In the genomic region with DNA sequence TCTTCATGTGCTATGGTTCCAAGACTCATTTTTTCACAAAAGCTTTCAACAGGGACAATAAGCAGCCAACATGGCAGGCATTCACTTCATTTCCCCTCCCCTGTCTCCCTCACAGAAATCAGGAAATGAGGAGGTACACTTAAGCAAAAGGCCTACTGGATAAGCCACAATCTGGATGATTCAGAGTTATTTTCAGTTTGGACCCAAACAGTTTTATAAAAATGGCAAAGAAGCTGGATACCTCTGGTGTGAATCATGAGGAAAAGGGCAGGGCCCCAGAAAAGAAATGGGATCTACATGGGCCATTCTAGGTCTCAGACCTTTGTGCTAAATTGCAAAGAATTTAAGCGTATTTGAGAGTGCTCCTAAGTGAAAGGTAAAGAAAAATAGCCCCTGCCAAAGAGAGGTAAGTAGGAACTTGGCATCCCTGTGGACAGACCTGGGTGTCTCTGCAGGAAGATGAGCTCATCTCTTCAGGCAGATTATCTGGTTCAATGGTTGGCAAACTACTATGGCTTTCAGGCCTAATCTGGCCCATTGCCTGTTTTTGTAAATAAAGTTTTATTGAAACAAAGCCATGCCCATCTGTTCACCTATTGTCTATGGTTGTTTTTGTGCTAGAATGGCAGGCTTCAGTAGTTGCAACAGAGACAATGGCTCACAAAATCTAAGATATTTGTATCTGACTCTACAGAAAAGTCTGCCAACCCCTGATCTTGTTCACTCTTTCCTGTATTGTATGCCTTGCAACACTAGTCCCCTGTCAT, we compare ENCODE assay signal across 12 cellular contexts.
A peak's percentile ranks its signal among the peaks of the same experiment; 100 is the strongest.
DNase-seq lines count a peak whose midpoint lies in the region; ATAC-seq, FAIRE-seq and TF ChIP-seq lines count a peak whose summit lies in the region.
"Had no signal": no experiment of that assay in that cellular context is flagged by ENCODE, and none has a peak within 500 bp of the region (broad histone marks: within the 10 kb centered on the region; RNA-seq: fewer than 3 reads in every experiment).

No MANE protein-coding gene starts in this region.

- no peak overlapping the region for H2BK120ac ChIP-seq in H1 (replicated peaks; ENCODE audit: low read depth, low read length)

- H3K4me3 ChIP-seq in H1 (ENCODE audit: extremely low read depth in 1 of 4, insufficient read depth in 2 of 4, low read depth in 3 of 4, low read length in 4 of 4) (no peak overlapping the region), osteoblast (ENCODE audit: insufficient read depth, low read length) (no peak overlapping the region), Karpas-422 (ENCODE audit: low read length) (no peak overlapping the region), thyroid gland (replicated peaks in 1 of 3) (no peak overlapping the region)
- H3K4me3 ChIP-seq: body of pancreas, right atrium auricular region had no signal

- H3K9me3 ChIP-seq in H1 (ENCODE audit: insufficient read depth in 2 of 2, low read depth in 1 of 2, low read length in 1 of 2), result no peaks in the 10 kb centered on the region
- no peaks in the 10 kb centered on the region for H3K9me3 ChIP-seq in osteoblast (ENCODE audit: low read depth, low read length)
- H3K9me3 ChIP-seq in Karpas-422 (ENCODE audit: low read length), result no peaks in the 10 kb centered on the region
- no peaks in the 10 kb centered on the region for H3K9me3 ChIP-seq in thyroid gland
- H3K9me3 ChIP-seq: body of pancreas, right atrium auricular region had no signal

- H3K27ac ChIP-seq in H1 (ENCODE audit: low read depth, low read length) (no peak overlapping the region), osteoblast (ENCODE audit: low read depth, low read length) (peak overlapping the region; percentile 66), Karpas-422 (ENCODE audit: low read length) (no peak overlapping the region), thyroid gland (no peak overlapping the region)
- H3K27ac ChIP-seq: body of pancreas, right atrium auricular region had no signal

- no peak overlapping the region for H4K91ac ChIP-seq in H1 (replicated peaks; ENCODE audit: insufficient read length, low read length)

- no peak overlapping the region for H3K56ac ChIP-seq in H1 (replicated peaks; ENCODE audit: insufficient read length, low read depth, low read length)

- H2BK5ac ChIP-seq in H1 (ENCODE audit: low read depth, low read length), result no peak overlapping the region

- no peak for TF ChIP-seq EP300 in H1 (IDR thresholded peaks at IDR 0.05; ENCODE audit: borderline replicate concordance in 1 of 2, low read depth in 2 of 2, low read length in 2 of 2)

- intact Hi-C loops in thyroid gland (cut with DNase I), result no loop called here

- H2AK5ac ChIP-seq in H1 (ENCODE audit: low read depth, low read length), result no peak overlapping the region

- no peaks in the 10 kb centered on the region for H3K79me2 ChIP-seq in H1 (ENCODE audit: control insufficient read depth in 1 of 2, insufficient read depth in 2 of 2, low read length in 2 of 2)
- no peaks in the 10 kb centered on the region for H3K79me2 ChIP-seq in osteoblast (ENCODE audit: insufficient read depth, low read length)
- no peaks in the 10 kb centered on the region for H3K79me2 ChIP-seq in Karpas-422 (ENCODE audit: low read length)

- H3K9ac ChIP-seq in H1 (replicated peaks in 1 of 4; ENCODE audit: extremely low read depth in 1 of 4, low read depth in 3 of 4, low read length in 3 of 4), result no peak overlapping the region
- no peak overlapping the region for H3K9ac ChIP-seq in Karpas-422 (ENCODE audit: low read length)

- H3K23ac ChIP-seq in H1 (ENCODE audit: insufficient read length), result no peak overlapping the region

- no peak overlapping the region for H2BK15ac ChIP-seq in H1 (ENCODE audit: low read length)

- no peak for ATAC-seq in GM18870 (IDR thresholded peaks at IDR 0.05; ENCODE audit: unreplicated experiment)
- ATAC-seq: body of pancreas had no signal

- 85% methylated on average over 1 of the region's 1 CpG; no CpG with 5 or more reads in 1 of the 2 experiments for WGBS in H1 (ENCODE audit: extremely low coverage in 1 of 2, insufficient coverage in 1 of 2, insufficient read length in 1 of 2, insufficient replicate concordance in 2 of 2, low coverage in 1 of 2, low lambda C conversion rate in 2 of 2, missing lambda C conversion rate in 1 of 2), 2 experiments
- WGBS in thyroid gland, 2 donors, result 93 to 98% methylated on average over 1 of the region's 1 CpG

- no peaks in the 10 kb centered on the region for H3K23me2 ChIP-seq in H1 (ENCODE audit: low read depth, low read length)

- no peaks in the 10 kb centered on the region for H3K36me3 ChIP-seq in H1 (ENCODE audit: control insufficient read depth in 2 of 4, insufficient read depth in 4 of 4, low read length in 3 of 4)
- no peaks in the 10 kb centered on the region for H3K36me3 ChIP-seq in osteoblast (ENCODE audit: insufficient read depth, low read length)
- H3K36me3 ChIP-seq in Karpas-422 (ENCODE audit: insufficient read depth, low read length), result no peaks in the 10 kb centered on the region
- no peaks in the 10 kb centered on the region for H3K36me3 ChIP-seq in thyroid gland
- H3K36me3 ChIP-seq: right atrium auricular region had no signal

- no peak for TF ChIP-seq RAD21 in H1 (IDR thresholded peaks at IDR 0.05 in 1 of 2, conservative IDR thresholded peaks at IDR 0.05 in 1 of 2; ENCODE audit: low read depth in 2 of 2, low read length in 2 of 2)

- CTCF ChIA-PET in H1 (lab: Charles Lee; ENCODE audit: partially characterized antibody), result interaction anchor here (1.3 kb wide), 1 partner anchor 10 kb away, joined by 5 read pairs; no protein-coding TSS in a partner anchor

- no peak overlapping the region for H3K14ac ChIP-seq in H1 (ENCODE audit: insufficient read length)

- no peak overlapping the region for H4K5ac ChIP-seq in H1 (ENCODE audit: insufficient read length, low read depth, low read length)

- POLR2A ChIA-PET in H1 (lab: Charles Lee; ENCODE audit: partially characterized antibody), result no interaction called here

- no peak overlapping the region for H3K4ac ChIP-seq in H1 (replicated peaks; ENCODE audit: insufficient read length, low read depth, low read length)

- FAIRE-seq in H1 (lab: Jason Lieb, UNC), result no peak
- FAIRE-seq: frontal cortex had no signal

- H3K27me3 ChIP-seq in H1 (replicated peaks in 1 of 4; ENCODE audit: control insufficient read depth in 3 of 4, extremely low read depth in 1 of 4, insufficient read depth in 3 of 4, low read length in 3 of 4) (no peaks in the 10 kb centered on the region), osteoblast (ENCODE audit: insufficient read depth, low read length) (peaks cover 1% of the 10 kb centered on the region), Karpas-422 (ENCODE audit: low read length) (no peaks in the 10 kb centered on the region), thyroid gland (no peaks in the 10 kb centered on the region)
- H3K27me3 ChIP-seq: body of pancreas had no signal

- no peaks in the 10 kb centered on the region for H3K79me1 ChIP-seq in H1 (ENCODE audit: low read depth, low read length)

- H3K4me1 ChIP-seq in H1 (replicated peaks in 1 of 4; ENCODE audit: control insufficient read depth in 3 of 4, insufficient read depth in 4 of 4, low read length in 3 of 4) (peaks cover 1 to 16% (median 6%) of the 10 kb centered on the region in 4 experiments; a peak in 4 of 7 replicates), osteoblast (ENCODE audit: insufficient read depth, low read length) (peaks cover 14% of the 10 kb centered on the region), Karpas-422 (ENCODE audit: low read length) (no peaks in the 10 kb centered on the region), thyroid gland (no peaks in the 10 kb centered on the region)
- H3K4me1 ChIP-seq: body of pancreas, right atrium auricular region had no signal

- TF ChIP-seq CTCF in H1 (IDR thresholded peaks at IDR 0.05; ENCODE audit: control extremely low read depth in 1 of 3, insufficient read depth in 1 of 3, low read depth in 1 of 3, low read length in 3 of 3) (no peak), osteoblast (IDR thresholded peaks at IDR 0.05; ENCODE audit: extremely low read depth, low read depth, low read length) (no peak), thyroid gland (IDR thresholded peaks at IDR 0.05) (no peak)

- H3K4me2 ChIP-seq in H1 (ENCODE audit: insufficient read depth in 1 of 2, low read depth in 2 of 2, low read length in 2 of 2), result no peak overlapping the region
- H3K4me2 ChIP-seq in osteoblast (ENCODE audit: insufficient read depth, low read length), result peak overlapping the region; percentile 38
- H3K4me2 ChIP-seq in Karpas-422 (ENCODE audit: low read depth, low read length, poor library complexity, severe bottlenecking), result no peak overlapping the region

- H4K8ac ChIP-seq in H1 (ENCODE audit: extremely low read depth, insufficient read depth, low read length), result no peak overlapping the region

- H3K18ac ChIP-seq in H1 (ENCODE audit: extremely low read depth, low read length), result no peak overlapping the region

- no peak overlapping the region for H2BK12ac ChIP-seq in H1 (ENCODE audit: low read depth, low read length)

- H2BK20ac ChIP-seq in H1 (ENCODE audit: low read length), result no peak overlapping the region

- H4K20me1 ChIP-seq in H1 (replicated peaks in 1 of 2; ENCODE audit: control insufficient read depth in 1 of 2, insufficient read depth in 2 of 2, low read length in 2 of 2) (no peaks in the 10 kb centered on the region), osteoblast (ENCODE audit: insufficient read depth, low read length) (no peaks in the 10 kb centered on the region), Karpas-422 (ENCODE audit: insufficient read depth, low read depth, low read length) (no peaks in the 10 kb centered on the region)

- DNase-seq in ELR (ENCODE audit: low read depth), result peak; percentile 92
- peak; percentile 91 for DNase-seq in NCI-H226
- no peak for DNase-seq in H1 (ENCODE audit: low read depth in 1 of 2, low spot score in 2 of 2)
- DNase-seq in osteoblast (ENCODE audit: insufficient read length, low spot score, missing footprints), result peak; percentile 93
- no peak for DNase-seq in Karpas-422
- DNase-seq in thyroid gland, result no peak
- no peak for DNase-seq in stimulated activated CD4-positive, alpha-beta T cell treated with anti-CD3 and anti-CD28 coated beads, Interleukin-4, amount 100 ng/mL, for 1 hour
- DNase-seq: body of pancreas, MM.1S had no signal

- H3K9me2 ChIP-seq in Karpas-422 (replicated peaks; ENCODE audit: insufficient read depth, low read length), result no peaks in the 10 kb centered on the region

- TF ChIP-seq POLR2A in H1 (IDR thresholded peaks at IDR 0.05; ENCODE audit: control extremely low read depth in 1 of 2, low read depth in 2 of 2, low read length in 2 of 2), result no peak
- no peak for TF ChIP-seq POLR2A in thyroid gland (IDR thresholded peaks at IDR 0.05)

- peak overlapping the region; percentile 26; the same call in 1 of the 2 replicates for H2AFZ ChIP-seq in H1 (ENCODE audit: low read length)
- H2AFZ ChIP-seq in osteoblast (ENCODE audit: low read length), result peak overlapping the region; percentile 62
- H2AFZ ChIP-seq in Karpas-422 (ENCODE audit: low read length), result no peak overlapping the region

TF ChIP-seq in H1, 55 proteins besides CTCF, POLR2A, EP300 and RAD21 (continues in another document):
- TF ChIP-seq TAF1 (IDR thresholded peaks at IDR 0.05; ENCODE audit: low read depth, low read length), result no peak
- TF ChIP-seq GTF2F1 (IDR thresholded peaks at IDR 0.05; ENCODE audit: borderline replicate concordance, low read depth, low read length), result no peak
- TF ChIP-seq CHD1 (IDR thresholded peaks at IDR 0.05; ENCODE audit: low read depth, low read length), result no peak
- TF ChIP-seq RFX5 (IDR thresholded peaks at IDR 0.05; ENCODE audit: borderline replicate concordance, low read depth, low read length), result no peak
- TF ChIP-seq FOSL1 (IDR thresholded peaks at IDR 0.05; ENCODE audit: insufficient read depth, low read depth, low read length), result no peak

Comparison
In these comparisons a context has a peak if more than half of its experiments do, and no peak if none do; other contexts are left out.
1. DNase-seq: peak in ELR (single experiment), NCI-H226 (single experiment) and osteoblast (single experiment); none in H1 (0 of 2), Karpas-422 (single experiment), thyroid gland (0 of 2) and stimulated activated CD4-positive, alpha-beta T cell treated with anti-CD3 and anti-CD28 coated beads, Interleukin-4, amount 100 ng/mL, for 1 hour (single experiment).